Comparison of ENCODE assay signal across 1 cellular context in genomic region chr1:39684313-39684664, GRCh38.
TF ChIP-seq lines count a peak whose summit lies in the region.

No MANE protein-coding gene starts in this region.

TF ChIP-seq in GM23338, 12 proteins besides CTCF, POLR2A, EP300 and RAD21 (continued from another document):
- TF ChIP-seq NANOG (IDR thresholded peaks at IDR 0.05; ENCODE audit: borderline replicate concordance) (no peak), ZNF462 (CRISPR knock-in tag; IDR thresholded peaks at IDR 0.05) (no peak), REST (IDR thresholded peaks at IDR 0.05; ENCODE audit: unreplicated experiment) (no peak)
